ENCODE assay signal across 8 cellular contexts in genomic region chr11:69700278-69701140, GRCh38. TPM values are rescaled to one million over a fixed set of nuclear protein-coding genes. Genes with fewer than 3 reads are reported as not detected.
DNase-seq lines count a peak whose midpoint lies in the region; ATAC-seq and TF ChIP-seq lines count a peak whose summit lies in the region.

No MANE protein-coding gene starts in this region.

- TF ChIP-seq POLR2A in body of pancreas (IDR thresholded peaks at IDR 0.05): no peak

- H3K36me3 ChIP-seq in body of pancreas (replicated peaks in 1 of 2; ENCODE audit: insufficient read depth in 1 of 2, low read depth in 2 of 2) (no peaks in the 10 kb centered on the region), liver (ENCODE audit: control insufficient read depth in 4 of 4, insufficient read depth in 3 of 4, low read depth in 1 of 4, low read length in 3 of 4) (no peaks in the 10 kb centered on the region)

- H3K27ac ChIP-seq in body of pancreas (no peak overlapping the region), liver (ENCODE audit: low read depth in 1 of 2, low read length in 2 of 2) (peak overlapping the region; percentile 35 to 55)

- no peak overlapping the region for H3K4me3 Mint-ChIP-seq in natural killer cell

- no peak for TF ChIP-seq CTCF in body of pancreas (IDR thresholded peaks at IDR 0.05)
- TF ChIP-seq CTCF in liver (IDR thresholded peaks at IDR 0.05; ENCODE audit: low read depth, low read length, missing input control): no peak
- TF ChIP-seq CTCF in natural killer cell (IDR thresholded peaks at IDR 0.05): no peak

- H3K9me3 ChIP-seq in body of pancreas (no peaks in the 10 kb centered on the region), liver (ENCODE audit: control insufficient read depth in 4 of 4, low read length in 3 of 4) (no peaks in the 10 kb centered on the region)

- H3K36me3 Mint-ChIP-seq in natural killer cell: no peaks in the 10 kb centered on the region

- intact Hi-C loops in body of pancreas (cut with DNase I): no loop called here
- intact Hi-C loops in natural killer cell (cut with micrococcal nuclease): no loop called here

- H3K4me1 ChIP-seq in body of pancreas (peaks cover 18% of the 10 kb centered on the region), liver (ENCODE audit: control insufficient read depth in 4 of 4, insufficient read depth in 4 of 4, low read length in 3 of 4) (peaks cover 4 to 24% (median 13%) of the 10 kb centered on the region in 4 donors)

- peak; percentile 30 to 54 for TF ChIP-seq RAD21 in liver (IDR thresholded peaks at IDR 0.05)

- no peaks in the 10 kb centered on the region for H3K4me1 Mint-ChIP-seq in natural killer cell

- H3K9ac ChIP-seq in liver (ENCODE audit: low read depth in 1 of 2, low read length in 2 of 2): no peak overlapping the region

- no peak overlapping the region for H3K27ac Mint-ChIP-seq in natural killer cell

- no peaks in the 10 kb centered on the region for H3K9me3 Mint-ChIP-seq in natural killer cell

- H3K27me3 ChIP-seq in body of pancreas (peaks cover 5 to 11% of the 10 kb centered on the region in 2 donors), liver (ENCODE audit: control insufficient read depth in 4 of 4, insufficient read depth in 4 of 4, low read length in 3 of 4) (peaks cover 0 to 16% (median 3%) of the 10 kb centered on the region in 4 donors)

- no peak overlapping the region for H3K4me3 ChIP-seq in body of pancreas
- H3K4me3 ChIP-seq in liver (ENCODE audit: low read depth in 1 of 3, low read length in 3 of 3): no peak overlapping the region

- DNase-seq in AG20443 (ENCODE audit: low spot score) (peak; percentile 53), M059J (ENCODE audit: low read depth) (peak; percentile 81), body of pancreas (peak; percentile 57 to 77 (median 70)), natural killer cell (no peak)

- peaks cover 28 to 39% of the 10 kb centered on the region in 2 donors for H3K27me3 Mint-ChIP-seq in natural killer cell (ENCODE audit: low read depth in 2 of 2)

- 29 to 37% methylated on average over 19 to 20 of the region's 20 CpGs for WGBS in body of pancreas, 2 donors
- 19% methylated on average over 20 of the region's 20 CpGs for WGBS in liver

- peak; percentile 57 for ATAC-seq in body of pancreas
- ATAC-seq in GM18861 (IDR thresholded peaks at IDR 0.05; ENCODE audit: unreplicated experiment): no peak
- ATAC-seq in natural killer cell: no peak
- ATAC-seq in HG03159 (IDR thresholded peaks at IDR 0.05; ENCODE audit: unreplicated experiment): no peak
- ATAC-seq in HG03565 (IDR thresholded peaks at IDR 0.05; ENCODE audit: unreplicated experiment): no peak

TF ChIP-seq in liver, 16 proteins besides CTCF, POLR2A, EP300 and RAD21:
- peak in 1 of 2 donors; percentile 47 for TF ChIP-seq EGR1 (IDR thresholded peaks at IDR 0.05; ENCODE audit: low read depth in 2 of 2)
- peak; percentile 86 for TF ChIP-seq SP1 (IDR thresholded peaks at IDR 0.05)
- TF ChIP-seq JUND (IDR thresholded peaks at IDR 0.05): peak in 1 of 2 donors; percentile 86
- TF ChIP-seq HNF4G (IDR thresholded peaks at IDR 0.05): peak; percentile 36
- TF ChIP-seq TAF1 (conservative IDR thresholded peaks at IDR 0.05): no peak
- peak; percentile 78 for TF ChIP-seq FOXA2 (IDR thresholded peaks at IDR 0.05)
- TF ChIP-seq REST (IDR thresholded peaks at IDR 0.05): peak; percentile 41
- peak; percentile 29 for TF ChIP-seq FOXA1 (IDR thresholded peaks at IDR 0.05)
- no peak for TF ChIP-seq YY1 (IDR thresholded peaks at IDR 0.05)
- TF ChIP-seq, protein P1, sequence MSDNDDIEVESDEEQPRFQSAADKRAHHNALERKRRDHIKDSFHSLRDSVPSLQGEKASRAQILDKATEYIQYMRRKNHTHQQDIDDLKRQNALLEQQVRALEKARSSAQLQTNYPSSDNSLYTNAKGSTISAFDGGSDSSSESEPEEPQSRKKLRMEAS (IDR thresholded peaks at IDR 0.05): no peak
- peak in 1 of 2 donors; percentile 68 for TF ChIP-seq GABPA (IDR thresholded peaks at IDR 0.05 in 1 of 2, conservative IDR thresholded peaks at IDR 0.05 in 1 of 2)
- TF ChIP-seq NR2F2 (IDR thresholded peaks at IDR 0.05): peak; percentile 62
- TF ChIP-seq ZBTB33 (IDR thresholded peaks at IDR 0.05): peak; percentile 56
- TF ChIP-seq, protein P2, sequence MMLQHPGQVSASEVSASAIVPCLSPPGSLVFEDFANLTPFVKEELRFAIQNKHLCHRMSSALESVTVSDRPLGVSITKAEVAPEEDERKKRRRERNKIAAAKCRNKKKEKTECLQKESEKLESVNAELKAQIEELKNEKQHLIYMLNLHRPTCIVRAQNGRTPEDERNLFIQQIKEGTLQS (IDR thresholded peaks at IDR 0.05): peak; percentile 27
- peak; percentile 98 to 99 for TF ChIP-seq RXRA (IDR thresholded peaks at IDR 0.05)
- peak; percentile 72 to 78 for TF ChIP-seq HNF4A (conservative IDR thresholded peaks at IDR 0.05)

RNA-seq across cellular contexts. Expression of gene FGF19, which starts 3.3 kb away (rescaled TPM):
- not detected in 2 replicates for total RNA-seq in M059J (2014; rRNA removed; shearing (Covaris generic))
- not detected for total RNA-seq in body of pancreas
- not detected for total RNA-seq in liver
- under 1 TPM in 1 of 2 donors, not detected in 1; 0.09 TPM for polyA plus RNA-seq in liver
- total RNA-seq in natural killer cell: not detected

RNA-seq across cellular contexts. Expression of gene LTO1, which starts 25.4 kb away (rescaled TPM):
- 14.9 and 15.7 TPM in 2 replicates for total RNA-seq in M059J (2014; rRNA removed; shearing (Covaris generic))
- total RNA-seq in body of pancreas: 10 to 100 TPM; 13.0 to 26.7 TPM
- 10 to 100 TPM in 1 of 2 donors, 1 to 10 TPM in 1; 8.3 to 12.3 TPM for total RNA-seq in liver
- polyA plus RNA-seq in liver: 1 to 10 TPM; 4.9 to 6.4 TPM
- total RNA-seq in natural killer cell: 10 to 100 TPM; 23.2 to 33.5 (median 25.3) TPM

RNA-seq across cellular contexts. Expression of gene CCND1, which starts 59.6 kb away (rescaled TPM):
- total RNA-seq in M059J (2014; rRNA removed; shearing (Covaris generic)): 76.0 and 91.0 TPM in 2 replicates
- total RNA-seq in body of pancreas: 100 to 1,000 TPM in 1 of 2 donors, 10 to 100 TPM in 1; 90.3 to 201 TPM
- 10 to 100 TPM; 35.5 to 71.1 TPM for total RNA-seq in liver
- polyA plus RNA-seq in liver: 100 to 1,000 TPM in 1 of 2 donors, 10 to 100 TPM in 1; 28.9 to 100 TPM
- 1 to 10 TPM; 1.4 to 2.3 (median 2.3) TPM for total RNA-seq in natural killer cell

Comparison
In these comparisons a context has a peak if more than half of its experiments do, and no peak if none do; other contexts are left out.
1. H3K27ac ChIP-seq: peak in liver (2 of 2); none in body of pancreas (0 of 4).
2. RNA of gene CCND1, which starts 59.6 kb away (total RNA-seq): 90.3 to 201 TPM in body of pancreas, 76.0 to 91.0 TPM in M059J and 35.5 to 71.1 TPM in liver; 1.4 to 2.3 TPM in natural killer cell; every median in the first group is over 10 times any median in the second.